Comparison of ENCODE assay signal across 21 cellular contexts in genomic region chr12:116856729-116857128, GRCh38. TPM values are rescaled to one million over a fixed set of nuclear protein-coding genes. Genes with fewer than 3 reads are reported as not detected.
"Had no signal": no experiment of that assay in that cellular context is flagged by ENCODE, and none has a peak within 500 bp of the region (broad histone marks: within the 10 kb centered on the region; RNA-seq: fewer than 3 reads in every experiment).

No MANE protein-coding gene starts in this region.

- H3K4me1 ChIP-seq: gastrocnemius medialis, suprapubic skin, thyroid gland, vagina had no signal

- H3K4me3 ChIP-seq: esophagus muscularis mucosa, gastrocnemius medialis, smooth muscle cell, suprapubic skin, thyroid gland, upper lobe of right lung, vagina had no signal

- H3K36me3 ChIP-seq: esophagus muscularis mucosa, gastrocnemius medialis, suprapubic skin, thyroid gland, upper lobe of right lung, vagina had no signal

- H3K4me2 ChIP-seq: smooth muscle cell had no signal

- ATAC-seq: effector memory CD8-positive, alpha-beta T cell; gastrocnemius medialis; natural killer cell; stimulated activated naive CD8-positive, alpha-beta T cell treated with anti-CD3 and anti-CD28 coated beads, Interleukin-15, Interleukin-2, amounts not matched to agents 100 U/mL and 50 U/mL, for 24 hours; upper lobe of right lung had no signal

- H3K9me3 ChIP-seq: esophagus muscularis mucosa, gastrocnemius medialis, suprapubic skin, thyroid gland, upper lobe of right lung, vagina had no signal

- H3K27me3 ChIP-seq: thyroid gland, vagina had no signal

- H3K27ac ChIP-seq: epithelial cell of prostate, esophagus muscularis mucosa, gastrocnemius medialis, suprapubic skin, thyroid gland, upper lobe of right lung, vagina had no signal

- FAIRE-seq: kidney had no signal

- DNase-seq: effector memory CD8-positive, alpha-beta T cell; gastrocnemius medialis; kidney; natural killer cell; right cardiac atrium; stimulated activated CD4-positive, alpha-beta T cell treated with anti-CD3 and anti-CD28 coated beads, Interleukin-2, amount 100 ng/mL, for 48 hours; stimulated activated naive CD8-positive, alpha-beta T cell treated with anti-CD3 and anti-CD28 coated beads, Interleukin-15, Interleukin-2, amounts not matched to agents 100 U/mL and 50 U/mL, for 24 hours; thyroid gland; upper lobe of right lung had no signal

RNA-seq across cellular contexts. Expression of gene HRK, which starts 24.5 kb away (rescaled TPM):
- total RNA-seq: fibroblast of villous mesenchyme, gastrocnemius medialis, lung microvascular endothelial cell, mesenteric fat pad, myocyte, osteocyte, posterior vena cava, right cardiac atrium, suprapubic skin, upper lobe of right lung, vagina had no signal
- polyA plus RNA-seq: liver, right cardiac atrium, smooth muscle cell had no signal
